In genomic region chr10:4839353-4839752, GRCh38 we compare ENCODE assay signal across 14 cellular contexts.
"Had no signal": no experiment of that assay in that cellular context is flagged by ENCODE, and none has a peak within 500 bp of the region (broad histone marks: within the 10 kb centered on the region; RNA-seq: fewer than 3 reads in every experiment).

No MANE protein-coding gene starts in this region.

- H3K4me1 ChIP-seq: ascending aorta, neural progenitor cell, parathyroid adenoma, vagina had no signal

- H3K27me3 ChIP-seq: ascending aorta, hepatocyte, neural progenitor cell, thyroid gland, vagina had no signal

- H3K79me2 ChIP-seq: hepatocyte, parathyroid adenoma had no signal

- H3K4me1 Mint-ChIP-seq: neural progenitor cell had no signal

- H2AFZ ChIP-seq: hepatocyte, neural progenitor cell, parathyroid adenoma had no signal

- H3K9me3 Mint-ChIP-seq: activated CD4-positive, alpha-beta memory T cell treated with anti-CD3 and anti-CD28 coated beads, Interleukin-2, amount 10 ng/mL, durations not matched to agents 7 days and 5 days; activated naive CD8-positive, alpha-beta T cell treated with anti-CD3 and anti-CD28 coated beads, Interleukin-2, amount 50 U/mL, for 24 hours had no signal

- DNase-seq: activated CD4-positive, alpha-beta memory T cell treated with anti-CD3 and anti-CD28 coated beads, Interleukin-2, amount 10 ng/mL, durations not matched to agents 7 days and 5 days; activated CD4-positive, alpha-beta T cell treated with anti-CD3 and anti-CD28 coated beads for 1 hour; activated naive CD8-positive, alpha-beta T cell treated with anti-CD3 and anti-CD28 coated beads, Interleukin-2, amount 50 U/mL, for 24 hours; effector CD4-positive, alpha-beta T cell; kidney; retina; small intestine; thyroid gland had no signal

- H3K9me3 ChIP-seq: ascending aorta, thyroid gland, vagina had no signal

- H3K27ac Mint-ChIP-seq: activated CD4-positive, alpha-beta memory T cell treated with anti-CD3 and anti-CD28 coated beads, Interleukin-2, amount 10 ng/mL, durations not matched to agents 7 days and 5 days; activated naive CD8-positive, alpha-beta T cell treated with anti-CD3 and anti-CD28 coated beads, Interleukin-2, amount 50 U/mL, for 24 hours; neural progenitor cell had no signal

- H3K9ac ChIP-seq: neural progenitor cell, parathyroid adenoma had no signal

- H3K4me2 ChIP-seq: hepatocyte, neural progenitor cell had no signal

- H3K27me3 Mint-ChIP-seq: activated CD4-positive, alpha-beta memory T cell treated with anti-CD3 and anti-CD28 coated beads, Interleukin-2, amount 10 ng/mL, durations not matched to agents 7 days and 5 days; activated naive CD8-positive, alpha-beta T cell treated with anti-CD3 and anti-CD28 coated beads, Interleukin-2, amount 50 U/mL, for 24 hours had no signal

- H3K36me3 ChIP-seq: neural progenitor cell, thyroid gland had no signal

- H3K4me3 ChIP-seq: ascending aorta, coronary artery, hepatocyte, neural progenitor cell, thyroid gland, vagina had no signal

- H3K27ac ChIP-seq: ascending aorta, coronary artery, hepatocyte, neural progenitor cell, parathyroid adenoma, thyroid gland, vagina had no signal

- ATAC-seq: activated naive CD8-positive, alpha-beta T cell treated with anti-CD3 and anti-CD28 coated beads, Interleukin-2, amount 50 U/mL, for 24 hours had no signal

- H3K4me3 Mint-ChIP-seq: activated CD4-positive, alpha-beta memory T cell treated with anti-CD3 and anti-CD28 coated beads, Interleukin-2, amount 10 ng/mL, durations not matched to agents 7 days and 5 days; activated naive CD8-positive, alpha-beta T cell treated with anti-CD3 and anti-CD28 coated beads, Interleukin-2, amount 50 U/mL, for 24 hours; neural progenitor cell had no signal
